Comparison of ENCODE assay signal across 1 cellular context in the genomic region with DNA sequence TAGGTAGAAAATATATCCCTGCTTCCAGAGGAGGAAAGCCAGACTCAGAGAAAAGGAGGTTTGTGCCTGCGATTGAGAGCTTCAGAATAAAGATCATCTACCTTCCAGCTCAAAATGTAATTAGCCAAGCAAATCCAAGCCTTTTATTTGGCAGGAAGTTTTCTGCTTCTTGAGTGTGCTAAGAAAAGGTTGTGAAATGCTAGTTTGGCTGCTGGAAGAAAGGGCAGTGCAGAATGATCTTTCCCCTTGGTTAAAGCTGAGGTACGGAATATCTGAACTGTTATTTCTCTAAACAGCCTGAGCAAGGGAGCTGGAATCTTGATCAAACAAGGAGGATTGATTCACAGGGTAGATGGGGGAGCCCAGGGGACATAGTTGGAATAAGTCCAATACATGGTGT.
TF ChIP-seq lines count a peak whose summit lies in the region.

No MANE protein-coding gene starts in this region.

TF ChIP-seq in endothelial cell of umbilical vein, 7 proteins besides CTCF, POLR2A, EP300 and RAD21:
- TF ChIP-seq, protein P1, sequence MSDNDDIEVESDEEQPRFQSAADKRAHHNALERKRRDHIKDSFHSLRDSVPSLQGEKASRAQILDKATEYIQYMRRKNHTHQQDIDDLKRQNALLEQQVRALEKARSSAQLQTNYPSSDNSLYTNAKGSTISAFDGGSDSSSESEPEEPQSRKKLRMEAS (IDR thresholded peaks at IDR 0.05; ENCODE audit: insufficient read depth, insufficient read length): no peak
- TF ChIP-seq FOS (IDR thresholded peaks at IDR 0.05; ENCODE audit: borderline replicate concordance, insufficient read depth, low read length): no peak
- no peak for TF ChIP-seq JUN (IDR thresholded peaks at IDR 0.05; ENCODE audit: borderline replicate concordance, insufficient read depth, insufficient read length, low read depth)
- TF ChIP-seq EZH2 (IDR thresholded peaks at IDR 0.05; ENCODE audit: borderline replicate concordance, low read depth, low read length, severe bottlenecking): no peak
- no peak for TF ChIP-seq GATA2 (IDR thresholded peaks at IDR 0.05; ENCODE audit: insufficient read depth, insufficient read length, low read depth, low read length)
- no peak for TF ChIP-seq MYC (IDR thresholded peaks at IDR 0.05; ENCODE audit: low read depth, low read length)
- TF ChIP-seq POLR2AphosphoS5 (IDR thresholded peaks at IDR 0.05; ENCODE audit: insufficient read depth, low read depth, low read length): no peak
